ENCODE assay signal across 22 cellular contexts in the genomic region with DNA sequence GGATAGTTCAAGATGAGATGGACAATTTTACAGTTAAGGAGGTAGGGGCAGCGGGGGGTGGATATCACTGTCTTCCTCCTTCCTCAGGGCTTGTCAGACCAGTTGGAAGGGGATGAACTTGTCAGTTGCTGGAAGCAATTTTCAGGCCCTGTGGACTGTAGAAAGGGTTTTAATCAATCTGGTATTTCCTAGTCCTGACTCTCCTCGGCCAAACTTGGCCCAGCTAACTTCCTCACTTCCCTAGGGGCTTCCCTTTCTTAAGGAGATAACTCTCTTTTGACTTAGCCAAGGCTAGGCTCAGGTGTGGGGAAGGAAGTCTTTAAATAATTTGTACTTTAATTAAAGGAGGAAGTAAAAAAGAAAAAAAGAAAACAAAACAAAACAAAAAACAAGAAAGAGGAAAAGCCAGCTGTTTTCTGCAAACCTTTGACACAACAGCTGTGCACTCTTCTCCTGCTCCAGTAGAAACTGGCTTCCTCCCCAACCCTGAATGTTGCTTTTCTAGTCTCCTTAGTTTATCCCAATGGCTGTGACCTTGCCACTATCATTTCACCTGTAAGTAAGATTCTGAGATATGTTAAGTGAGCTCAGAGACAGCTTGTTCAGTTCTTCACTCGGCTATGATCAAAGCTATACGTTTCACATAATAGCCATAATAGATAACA. TPM values are rescaled to one million over a fixed set of nuclear protein-coding genes. Genes with fewer than 3 reads are reported as not detected.
DNase-seq lines count a peak whose midpoint lies in the region; ATAC-seq and TF ChIP-seq lines count a peak whose summit lies in the region.
"Had no signal": no experiment of that assay in that cellular context is flagged by ENCODE, and none has a peak within 500 bp of the region (broad histone marks: within the 10 kb centered on the region; RNA-seq: fewer than 3 reads in every experiment).

No MANE protein-coding gene starts in this region.

- H3K4me1 Mint-ChIP-seq in nephron = peaks cover 17% of the 10 kb centered on the region
- H3K4me1 Mint-ChIP-seq in natural killer cell treated with Interleukin-12 subunit alpha and Interleukin-12 subunit beta and Interleukin-15 and Interleukin-18, amount 100 ng/mL, for 72 hours (ENCODE audit: low read depth in 2 of 2) = no peaks in the 10 kb centered on the region
- H3K4me1 Mint-ChIP-seq: CD4-positive, CD25-positive, alpha-beta regulatory T cell had no signal

- no peak overlapping the region for H3K4me3 Mint-ChIP-seq in nephron
- no peak overlapping the region for H3K4me3 Mint-ChIP-seq in natural killer cell treated with Interleukin-12 subunit alpha and Interleukin-12 subunit beta and Interleukin-15 and Interleukin-18, amount 100 ng/mL, for 72 hours

- no peaks in the 10 kb centered on the region for H3K9me3 Mint-ChIP-seq in nephron
- H3K9me3 Mint-ChIP-seq in natural killer cell treated with Interleukin-12 subunit alpha and Interleukin-12 subunit beta and Interleukin-15 and Interleukin-18, amount 100 ng/mL, for 72 hours = no peaks in the 10 kb centered on the region

- no peaks in the 10 kb centered on the region for H3K27me3 Mint-ChIP-seq in nephron (ENCODE audit: low read depth)
- H3K27me3 Mint-ChIP-seq in natural killer cell treated with Interleukin-12 subunit alpha and Interleukin-12 subunit beta and Interleukin-15 and Interleukin-18, amount 100 ng/mL, for 72 hours = peaks cover 0 to 4% of the 10 kb centered on the region in 2 donors

- no peaks in the 10 kb centered on the region for H3K36me3 Mint-ChIP-seq in nephron (ENCODE audit: low read depth)
- no peaks in the 10 kb centered on the region for H3K36me3 Mint-ChIP-seq in natural killer cell treated with Interleukin-12 subunit alpha and Interleukin-12 subunit beta and Interleukin-15 and Interleukin-18, amount 100 ng/mL, for 72 hours
- H3K36me3 Mint-ChIP-seq: CD4-positive, CD25-positive, alpha-beta regulatory T cell had no signal

- ATAC-seq in Right ventricle myocardium inferior = peak; percentile 82
- peak; percentile 52 to 81 (median 68) for ATAC-seq in heart left ventricle
- no peak for ATAC-seq in natural killer cell treated with Interleukin-12 subunit alpha and Interleukin-12 subunit beta and Interleukin-15 and Interleukin-18, amount 100 ng/mL, for 72 hours
- no peak for ATAC-seq in GM21786 (IDR thresholded peaks at IDR 0.05; ENCODE audit: unreplicated experiment)
- ATAC-seq in HG03108 (IDR thresholded peaks at IDR 0.05; ENCODE audit: unreplicated experiment) = no peak
- ATAC-seq: K562 had no signal

- H3K9me3 ChIP-seq in right atrium auricular region = no peaks in the 10 kb centered on the region
- no peaks in the 10 kb centered on the region for H3K9me3 ChIP-seq in heart left ventricle

- H3K27ac Mint-ChIP-seq in nephron = peak overlapping the region; percentile 4 to 62 (median 18)
- no peak overlapping the region for H3K27ac Mint-ChIP-seq in natural killer cell treated with Interleukin-12 subunit alpha and Interleukin-12 subunit beta and Interleukin-15 and Interleukin-18, amount 100 ng/mL, for 72 hours
- H3K27ac Mint-ChIP-seq: CD4-positive, CD25-positive, alpha-beta regulatory T cell had no signal

- no peak for TF ChIP-seq CTCF in right atrium auricular region (IDR thresholded peaks at IDR 0.05)
- TF ChIP-seq CTCF in heart left ventricle (IDR thresholded peaks at IDR 0.05) = no peak
- TF ChIP-seq CTCF in nephron (IDR thresholded peaks at IDR 0.05; ENCODE audit: unreplicated experiment in 3 of 3) = no peak

- WGBS in heart left ventricle, 4 donors = 43 to 54% (median 49%) methylated on average over 4 of the region's 4 CpGs

- H3K4me1 ChIP-seq in right atrium auricular region (peaks cover 0 to 11% of the 10 kb centered on the region in 2 donors), heart left ventricle (peaks cover 0 to 28% (median 11%) of the 10 kb centered on the region in 12 donors)

- H3K4me3 ChIP-seq in right atrium auricular region (no peak overlapping the region), heart left ventricle (no peak overlapping the region)
- H3K4me3 ChIP-seq: GM23248, K562, SK-N-MC had no signal

- DNase-seq in Right ventricle myocardium inferior (ENCODE audit: missing footprints) (no peak), right atrium auricular region (ENCODE audit: low spot score) (no peak), heart left ventricle (no peak), NCI-H1694 treated with DMSO at 0.1 percent for 48 hours (lab: John Stamatoyannopoulos, UW) (no peak)
- DNase-seq in natural killer cell treated with Interleukin-12 subunit alpha and Interleukin-12 subunit beta and Interleukin-15 and Interleukin-18, amount 100 ng/mL, for 72 hours (ENCODE audit: low spot score) = no peak
- DNase-seq: CD4-positive, CD25-positive, alpha-beta regulatory T cell; COR-L47; DMS 273 treated with DMSO at 0.1 percent for 48 hours; DND-41; GM23248; HCEC 1CT; NCI-H1105 treated with DMSO at 0.1 percent for 48 hours; NCI-H1694; NK-92 treated with Interleukin-12 subunit alpha and Interleukin-12 subunit beta, amount 100 ng/mL, for 24 hours; SHP77 had no signal

- H3K36me3 ChIP-seq in right atrium auricular region (no peaks in the 10 kb centered on the region), heart left ventricle (no peaks in the 10 kb centered on the region)

- no peak overlapping the region for H3K27ac ChIP-seq in right atrium auricular region
- H3K27ac ChIP-seq in heart left ventricle = peak overlapping the region in 4 of 12 donors; percentile 6 to 56 (median 25)
- H3K27ac ChIP-seq: 22Rv1, GM23248, SK-N-MC had no signal

- intact Hi-C loops in Right ventricle myocardium inferior (cut with DNase I) = no loop called here
- intact Hi-C loops in heart left ventricle (cut with DNase I) = no loop called here

- no peak for TF ChIP-seq POLR2A in heart left ventricle (IDR thresholded peaks at IDR 0.05)

- H3K27me3 ChIP-seq in right atrium auricular region (no peaks in the 10 kb centered on the region), heart left ventricle (no peaks in the 10 kb centered on the region)

RNA-seq across cellular contexts. Expression of gene ST3GAL6, which starts 53.0 kb away (rescaled TPM):
- total RNA-seq in Right ventricle myocardium inferior = 27.1 TPM
- total RNA-seq in right atrium auricular region = 10 to 100 TPM; 25.9 to 27.2 TPM
- 10 to 100 TPM; 35.3 to 91.1 (median 64.5) TPM for total RNA-seq in heart left ventricle
- 10 to 100 TPM; 37.3 to 95.9 TPM for polyA plus RNA-seq in heart left ventricle
- not detected for total RNA-seq in natural killer cell treated with Interleukin-12 subunit alpha and Interleukin-12 subunit beta and Interleukin-15 and Interleukin-18, amount 100 ng/mL, for 72 hours
- total RNA-seq: GM23248, K562, NCI-H460 had no signal

Comparison
In these comparisons a context has a peak if more than half of its experiments do, and no peak if none do; other contexts are left out.
1. ATAC-seq: peak in Right ventricle myocardium inferior (single experiment) and heart left ventricle (4 of 4); none in natural killer cell treated with Interleukin-12 subunit alpha and Interleukin-12 subunit beta and Interleukin-15 and Interleukin-18, amount 100 ng/mL, for 72 hours (0 of 2), GM21786 (single experiment) and HG03108 (single experiment).
2. H3K27ac Mint-ChIP-seq: peak in nephron (3 of 3); none in natural killer cell treated with Interleukin-12 subunit alpha and Interleukin-12 subunit beta and Interleukin-15 and Interleukin-18, amount 100 ng/mL, for 72 hours (0 of 2).
3. RNA of gene ST3GAL6, which starts 53.0 kb away (total RNA-seq): 35.3 to 91.1 TPM in heart left ventricle, 25.9 to 27.2 TPM in right atrium auricular region and 27.1 TPM in Right ventricle myocardium inferior (single experiment); not detected in natural killer cell treated with Interleukin-12 subunit alpha and Interleukin-12 subunit beta and Interleukin-15 and Interleukin-18, amount 100 ng/mL, for 72 hours; every median in the first group is over 10 times any median in the second.